23 cellular contexts compared by ENCODE assay signal in genomic region chr3:24157106-24157505, GRCh38.
DNase-seq lines count a peak whose midpoint lies in the region; ATAC-seq and TF ChIP-seq lines count a peak whose summit lies in the region.
"Had no signal": no experiment of that assay in that cellular context is flagged by ENCODE, and none has a peak within 500 bp of the region (broad histone marks: within the 10 kb centered on the region; RNA-seq: fewer than 3 reads in every experiment).

No MANE protein-coding gene starts in this region.

- H3K18ac ChIP-seq in trophoblast cell (ENCODE audit: low read length) = peak overlapping the region; percentile 69

- POLR2A ChIA-PET in HCT116 (lab: Charles Lee) = no interaction called here

- H3K27ac ChIP-seq in 22Rv1 = peak overlapping the region; percentile 39
- H3K27ac ChIP-seq in HCT116 (ENCODE audit: low read depth, low read length) = no peak overlapping the region; the same call in 1 of the 2 replicates
- H3K27ac ChIP-seq in ascending aorta = peak overlapping the region; percentile 39 to 53
- H3K27ac ChIP-seq in trophoblast cell (ENCODE audit: low read depth, low read length) = peak overlapping the region; percentile 44
- H3K27ac ChIP-seq: SK-N-MC had no signal

- peak overlapping the region; percentile 71 for H3K14ac ChIP-seq in trophoblast cell (ENCODE audit: low read length)

- H2BK120ac ChIP-seq in trophoblast cell (ENCODE audit: insufficient read depth, low read length, poor library complexity) = peak overlapping the region; percentile 82

- H2BK5ac ChIP-seq in trophoblast cell (ENCODE audit: low read depth, low read length, poor library complexity) = peak overlapping the region; percentile 78

- no peak for ATAC-seq in HCT116
- ATAC-seq: GM12878 had no signal

- H2AK5ac ChIP-seq in trophoblast cell (ENCODE audit: low read length) = peak overlapping the region; percentile 97

- H3K4me2 ChIP-seq in HCT116 (ENCODE audit: low read length) (peak overlapping the region; percentile 50), trophoblast cell (ENCODE audit: low read length) (no peak overlapping the region)

- H3K4me1 ChIP-seq in HCT116 (ENCODE audit: control insufficient read depth in 1 of 2, insufficient read depth in 2 of 2, low read length in 2 of 2) (peaks cover 3 to 46% of the 10 kb centered on the region in 2 experiments), ascending aorta (peaks cover 5 to 40% of the 10 kb centered on the region in 2 donors), trophoblast cell (ENCODE audit: control insufficient read depth in 1 of 2, insufficient read depth in 2 of 2, low read length in 2 of 2) (peaks cover 13 to 15% of the 10 kb centered on the region in 2 experiments)
- H3K4me1 ChIP-seq: HAP-1 had no signal

- CTCF ChIA-PET in HCT116 (lab: Charles Lee) = no interaction called here

- no peak for TF ChIP-seq RAD21 in HCT116 (IDR thresholded peaks at IDR 0.05; ENCODE audit: low read depth)

- H2BK12ac ChIP-seq in trophoblast cell (ENCODE audit: low read length) = peak overlapping the region; percentile 83

- H3K9ac ChIP-seq in HCT116 (ENCODE audit: low read length) (no peak overlapping the region), trophoblast cell (ENCODE audit: low read length) (no peak overlapping the region)

- intact Hi-C loops in HCT116 (cut with micrococcal nuclease) (no loop called here), ascending aorta (cut with DNase I) (no loop called here)

- no peaks in the 10 kb centered on the region for H3K36me3 ChIP-seq in HCT116 (ENCODE audit: control insufficient read depth in 1 of 2, insufficient read depth in 2 of 2, low read length in 2 of 2)
- H3K36me3 ChIP-seq in ascending aorta = no peaks in the 10 kb centered on the region
- H3K36me3 ChIP-seq in trophoblast cell (ENCODE audit: control insufficient read depth in 1 of 2, insufficient read depth in 2 of 2, low read length in 2 of 2) = peaks cover 2 to 3% of the 10 kb centered on the region in 2 experiments
- H3K36me3 ChIP-seq: HAP-1 had no signal

- H3K9me3 ChIP-seq in HCT116 (ENCODE audit: control insufficient read depth in 1 of 2, insufficient read depth in 1 of 2, low read depth in 1 of 2, low read length in 2 of 2) (no peaks in the 10 kb centered on the region), ascending aorta (no peaks in the 10 kb centered on the region), trophoblast cell (ENCODE audit: insufficient read depth, low read depth, low read length) (no peaks in the 10 kb centered on the region)
- H3K9me3 ChIP-seq: HAP-1 had no signal

- DNase-seq in HCT116 (ENCODE audit: low read depth, low spot score) (no peak), ascending aorta (ENCODE audit: low spot score in 2 of 2) (no peak), trophoblast cell (no peak), OCI-M1 (lab: John Stamatoyannopoulos, UW) (no peak), GM19238 (ENCODE audit: insufficient read length, low spot score) (no peak), DMS 273 (lab: John Stamatoyannopoulos, UW; ENCODE audit: unreplicated experiment) (no peak)
- DNase-seq: C1 segment of cervical spinal cord; CD4-positive, alpha-beta memory T cell; COR-L47; DMS79; GDM1; GOT3; KG1; MM.1S; NCI-H2029; NCI-H446; NCI-H524 treated with DMSO at 0.1 percent for 48 hours; NCI-H774; SIG-M5 had no signal

- H4K12ac ChIP-seq in trophoblast cell (ENCODE audit: low read depth, low read length) = no peak overlapping the region

- H4K8ac ChIP-seq in trophoblast cell (ENCODE audit: low read depth, low read length) = peak overlapping the region; percentile 54

- no peaks in the 10 kb centered on the region for H4K20me1 ChIP-seq in HCT116 (ENCODE audit: insufficient read depth)

- H2AFZ ChIP-seq in HCT116 (ENCODE audit: low read depth, low read length, poor library complexity, severe bottlenecking) (no peak overlapping the region), trophoblast cell (ENCODE audit: insufficient read depth, low read length, poor library complexity) (peak overlapping the region; percentile 0)

- TF ChIP-seq CTCF in 22Rv1 (IDR thresholded peaks at IDR 0.05) (no peak), HCT116 (IDR thresholded peaks at IDR 0.05 in 2 of 3, conservative IDR thresholded peaks at IDR 0.05 in 1 of 3; ENCODE audit: borderline replicate concordance in 1 of 3, insufficient read depth in 1 of 3, low read depth in 2 of 3, low read length in 2 of 3) (no peak), ascending aorta (IDR thresholded peaks at IDR 0.05) (no peak)

- TF ChIP-seq POLR2A in HCT116 (IDR thresholded peaks at IDR 0.05; ENCODE audit: borderline replicate concordance, extremely low read depth, insufficient read depth, insufficient read length) = no peak

- no CpG with 5 or more reads among the region's 4 CpGs for WGBS in trophoblast cell (ENCODE audit: extremely low coverage, insufficient coverage, insufficient read length)

- H3K79me1 ChIP-seq in trophoblast cell (ENCODE audit: low read length) = peaks cover 25% of the 10 kb centered on the region

- no peak overlapping the region for H3K23ac ChIP-seq in trophoblast cell (ENCODE audit: low read length)

- no peaks in the 10 kb centered on the region for H3K27me3 ChIP-seq in HCT116 (ENCODE audit: insufficient read depth, low read length)
- H3K27me3 ChIP-seq in ascending aorta = no peaks in the 10 kb centered on the region
- H3K27me3 ChIP-seq in trophoblast cell (ENCODE audit: insufficient read depth, low read length) = no peaks in the 10 kb centered on the region

- BruUV-seq in HCT116 (replicated peaks; lab: Mats Ljungman, UMichigan) = no TSS peak

- H3K4me3 ChIP-seq in HCT116 (replicated peaks in 1 of 2; ENCODE audit: low read depth in 1 of 2, low read length in 2 of 2) = no peak overlapping the region
- no peak overlapping the region for H3K4me3 ChIP-seq in ascending aorta
- H3K4me3 ChIP-seq in trophoblast cell (ENCODE audit: low read depth, low read length) = no peak overlapping the region
- H3K4me3 ChIP-seq: GM12878, HAP-1, SK-N-MC had no signal

- RAD21 ChIA-PET in HCT116 (lab: Charles Lee; ENCODE audit: low non-redundant PET in 1 of 2, low total read pairs in 2 of 2, uncharacterized antibody in 2 of 2, unreplicated experiment in 2 of 2) = no interaction called here

- peak overlapping the region; percentile 76 for H3K4ac ChIP-seq in trophoblast cell (ENCODE audit: low read depth, low read length)

- peak overlapping the region; percentile 85 for H4K91ac ChIP-seq in trophoblast cell (ENCODE audit: low read depth, low read length)

- H3K79me2 ChIP-seq in HCT116 (ENCODE audit: insufficient read depth, low read length) = no peaks in the 10 kb centered on the region
- peaks cover 2% of the 10 kb centered on the region for H3K79me2 ChIP-seq in trophoblast cell (ENCODE audit: control insufficient read depth, insufficient read depth, low read length, poor library complexity)

- H3K9me2 ChIP-seq in HCT116 (ENCODE audit: insufficient read depth) = 0 out of 2 replicates have a peak, but pooled peaks cover 5% of the 10 kb centered on the region

TF ChIP-seq in HCT116, 20 proteins besides CTCF, POLR2A, EP300 and RAD21 (continues in another document):
- TF ChIP-seq REST (IDR thresholded peaks at IDR 0.05; ENCODE audit: low read depth) (no peak), POLR2AphosphoS5 (IDR thresholded peaks at IDR 0.05; ENCODE audit: low read depth, low read length) (no peak), ELF1 (IDR thresholded peaks at IDR 0.05; ENCODE audit: borderline replicate concordance, low read depth) (no peak), EGR1 (IDR thresholded peaks at IDR 0.05; ENCODE audit: low read depth) (no peak), CBX3 (IDR thresholded peaks at IDR 0.05; ENCODE audit: low read depth) (no peak), ZNF274 (IDR thresholded peaks at IDR 0.05; ENCODE audit: low read depth, low read length) (no peak), SIN3A (IDR thresholded peaks at IDR 0.05; ENCODE audit: low read depth) (no peak), ATF3 (IDR thresholded peaks at IDR 0.05) (no peak), EZH2phosphoT487 (IDR thresholded peaks at IDR 0.05; ENCODE audit: borderline replicate concordance) (no peak), SP1 (IDR thresholded peaks at IDR 0.05; ENCODE audit: low read depth) (no peak), YY1 (IDR thresholded peaks at IDR 0.05; ENCODE audit: extremely low read depth, insufficient replicate concordance, low read depth, low read length) (no peak), TCF7L2 (IDR thresholded peaks at IDR 0.05; ENCODE audit: borderline replicate concordance, extremely low read depth, insufficient read depth, insufficient read length) (no peak), SRF (IDR thresholded peaks at IDR 0.05; ENCODE audit: low read depth) (no peak), CEBPB (IDR thresholded peaks at IDR 0.05; ENCODE audit: low read depth) (no peak), JUND (IDR thresholded peaks at IDR 0.05) (no peak)
